ENCODE assay signal across 8 cellular contexts in genomic region chr10:13659887-13660544, GRCh38.
DNase-seq lines count a peak whose midpoint lies in the region; ATAC-seq lines count a peak whose summit lies in the region.

No MANE protein-coding gene starts in this region.

- H3K27me3 ChIP-seq in endocrine pancreas (ENCODE audit: control insufficient read depth, insufficient read depth, low read length) (no peaks in the 10 kb centered on the region), mesendoderm (ENCODE audit: insufficient read depth, low read length, poor library complexity) (no peaks in the 10 kb centered on the region)

- H3K18ac ChIP-seq in mesendoderm (ENCODE audit: low read length), result no peak overlapping the region

- H2BK15ac ChIP-seq in mesendoderm (replicated peaks; ENCODE audit: low read depth), result no peak overlapping the region

- H3K4ac ChIP-seq in mesendoderm (ENCODE audit: low read depth, low read length), result no peak overlapping the region

- H3K36me3 ChIP-seq in endocrine pancreas (ENCODE audit: control insufficient read depth, insufficient read depth, low read length) (no peaks in the 10 kb centered on the region), mesendoderm (ENCODE audit: control insufficient read depth, insufficient read depth, low read length) (peaks cover 3% of the 10 kb centered on the region)

- no peak overlapping the region for H3K27ac ChIP-seq in mesendoderm (ENCODE audit: low read depth, low read length)

- no peak overlapping the region for H3K56ac ChIP-seq in mesendoderm (ENCODE audit: low read length)

- H3K79me2 ChIP-seq in mesendoderm (ENCODE audit: control insufficient read depth, insufficient read depth, low read length), result no peaks in the 10 kb centered on the region

- H4K5ac ChIP-seq in mesendoderm (ENCODE audit: low read length), result no peak overlapping the region

- ATAC-seq in GM18861 (IDR thresholded peaks at IDR 0.05; ENCODE audit: unreplicated experiment) (peak; percentile 60), GM21390 (IDR thresholded peaks at IDR 0.05; ENCODE audit: unreplicated experiment) (no peak)

- no peak overlapping the region for H2BK120ac ChIP-seq in mesendoderm (ENCODE audit: low read depth, low read length)

- H2AK5ac ChIP-seq in mesendoderm (ENCODE audit: low read length), result no peak overlapping the region

- in situ Hi-C loops in ACHN (cut with HindIII; ENCODE audit: low pct_ligation_motif_present, low pct_unique_long_range_greater_than_20kb, low sequenced_read_pairs), result no loop called here

- H3K9me3 ChIP-seq in endocrine pancreas (ENCODE audit: control insufficient read depth, low read length), result no peaks in the 10 kb centered on the region

- WGBS in mesendoderm (ENCODE audit: extremely low coverage, insufficient coverage, low lambda C conversion rate), result no CpG with 5 or more reads among the region's 19 CpGs

- no peak overlapping the region for H3K4me2 ChIP-seq in mesendoderm (ENCODE audit: low read length)

- no peak overlapping the region for H3K23ac ChIP-seq in mesendoderm (ENCODE audit: low read length)

- peak; percentile 34 for DNase-seq in ACHN
- DNase-seq in NCI-H524 (lab: John Stamatoyannopoulos, UW), result peak; percentile 6 to 55
- peak; percentile 27 to 35 for DNase-seq in activated CD8-positive, alpha-beta memory T cell treated with anti-CD3 and anti-CD28 coated beads for 4 hours (ENCODE audit: low read depth in 2 of 2)
- peak; percentile 60 for DNase-seq in mesendoderm
- DNase-seq in stimulated activated CD8-positive, alpha-beta memory T cell treated with anti-CD3 and anti-CD28 coated beads, Interleukin-15, amount 100 ng/mL, for 24 hours (ENCODE audit: low read depth), result peak; percentile 44

- H3K4me1 ChIP-seq in endocrine pancreas (ENCODE audit: control insufficient read depth, insufficient read depth, low read length) (no peaks in the 10 kb centered on the region), mesendoderm (ENCODE audit: control insufficient read depth, low read depth, low read length) (no peaks in the 10 kb centered on the region)

- no peaks in the 10 kb centered on the region for H3K79me1 ChIP-seq in mesendoderm (ENCODE audit: low read length)

- H4K8ac ChIP-seq in mesendoderm (ENCODE audit: low read depth, low read length), result no peak overlapping the region

- H2BK5ac ChIP-seq in mesendoderm (ENCODE audit: low read length), result no peak overlapping the region

- H3K9ac ChIP-seq in endocrine pancreas (ENCODE audit: control insufficient read depth, insufficient read depth, low read length) (peak overlapping the region; percentile 19), mesendoderm (ENCODE audit: low read length) (no peak overlapping the region)

- H3K4me3 ChIP-seq in endocrine pancreas (ENCODE audit: control insufficient read depth, insufficient read depth, low read length), result no peak overlapping the region
- H3K4me3 ChIP-seq in mesendoderm (ENCODE audit: low read length), result no peak overlapping the region
